In genomic region chr3:102810937-102811336, GRCh38 we compare ENCODE assay signal across 1 cellular context.
TF ChIP-seq lines count a peak whose summit lies in the region.

No MANE protein-coding gene starts in this region.

TF ChIP-seq in H1, 55 proteins besides CTCF, POLR2A, EP300 and RAD21 (continued from another document):
- TF ChIP-seq GABPA (IDR thresholded peaks at IDR 0.05; ENCODE audit: borderline replicate concordance, insufficient read depth, low read length), result no peak
